ENCODE assay signal across 19 cellular contexts in the genomic region with DNA sequence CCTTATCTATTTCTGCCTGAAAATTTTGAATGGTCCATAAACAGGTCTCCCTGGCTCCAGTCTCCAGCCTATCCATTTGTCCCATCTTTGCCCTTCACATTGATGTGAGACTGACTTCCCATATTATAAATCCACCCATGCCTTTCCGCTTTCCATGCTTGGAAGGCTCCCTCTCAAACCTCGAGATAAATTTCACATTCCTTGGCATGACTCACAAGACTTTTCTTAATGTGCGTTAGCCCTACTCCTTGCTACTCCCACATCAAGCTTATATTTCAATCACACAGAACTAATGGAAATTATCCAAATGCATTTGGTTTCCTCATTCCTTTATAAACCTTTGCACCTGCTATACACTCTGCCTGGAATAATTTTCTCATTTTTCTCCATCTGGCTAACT.
"Had no signal": no experiment of that assay in that cellular context is flagged by ENCODE, and none has a peak within 500 bp of the region (broad histone marks: within the 10 kb centered on the region; RNA-seq: fewer than 3 reads in every experiment).

No MANE protein-coding gene starts in this region.

- DNase-seq: dermis blood vessel endothelial cell; effector memory CD4-positive, alpha-beta T cell; foreskin keratinocyte; glutamatergic neuron; heart right ventricle; hippocampal formation; left ventricle myocardium superior; lower lobe of right lung; naive thymus-derived CD8-positive, alpha-beta T cell; right cardiac atrium; sigmoid colon; spleen; stimulated activated CD4-positive, alpha-beta T cell treated with anti-CD3 and anti-CD28 coated beads, Interleukin-4, amount 100 ng/mL, for 4 hours; stimulated activated naive CD8-positive, alpha-beta T cell treated with anti-CD3 and anti-CD28 coated beads, Interleukin-15, Interleukin-2, amounts not matched to agents 100 U/mL and 50 U/mL, for 24 hours; substantia nigra; upper lobe of left lung had no signal

- ATAC-seq: foreskin keratinocyte; gastroesophageal sphincter; heart right ventricle; left ventricle myocardium superior; lower lobe of right lung; naive thymus-derived CD8-positive, alpha-beta T cell; right cardiac atrium; stimulated activated memory B cell treated with anti-CD40 and anti-IgM and Interleukin-4, amounts not matched to agents 10 μg/mL and 1 μg/mL and 100 μg/mL, for 72 hours; stimulated activated naive CD8-positive, alpha-beta T cell treated with anti-CD3 and anti-CD28 coated beads, Interleukin-15, Interleukin-2, amounts not matched to agents 100 U/mL and 50 U/mL, for 24 hours had no signal

- H3K27me3 Mint-ChIP-seq: stimulated activated memory B cell treated with anti-CD40 and anti-IgM and Interleukin-4, amounts not matched to agents 10 μg/mL and 1 μg/mL and 100 μg/mL, for 72 hours had no signal

- H3K36me3 Mint-ChIP-seq: naive thymus-derived CD8-positive, alpha-beta T cell; stimulated activated memory B cell treated with anti-CD40 and anti-IgM and Interleukin-4, amounts not matched to agents 10 μg/mL and 1 μg/mL and 100 μg/mL, for 72 hours had no signal

- H3K4me3 Mint-ChIP-seq: naive thymus-derived CD8-positive, alpha-beta T cell; stimulated activated memory B cell treated with anti-CD40 and anti-IgM and Interleukin-4, amounts not matched to agents 10 μg/mL and 1 μg/mL and 100 μg/mL, for 72 hours had no signal

- H3K4me1 Mint-ChIP-seq: naive thymus-derived CD8-positive, alpha-beta T cell; stimulated activated memory B cell treated with anti-CD40 and anti-IgM and Interleukin-4, amounts not matched to agents 10 μg/mL and 1 μg/mL and 100 μg/mL, for 72 hours had no signal

- H3K27ac Mint-ChIP-seq: naive thymus-derived CD8-positive, alpha-beta T cell; progenitor cell of endocrine pancreas; stimulated activated memory B cell treated with anti-CD40 and anti-IgM and Interleukin-4, amounts not matched to agents 10 μg/mL and 1 μg/mL and 100 μg/mL, for 72 hours had no signal
